8 cellular contexts compared by ENCODE assay signal in genomic region chr22:23315341-23315917, GRCh38.
DNase-seq lines count a peak whose midpoint lies in the region; ATAC-seq and TF ChIP-seq lines count a peak whose summit lies in the region.

No MANE protein-coding gene starts in this region.

- no peak overlapping the region for H3K27ac ChIP-seq in DND-41 (ENCODE audit: low read length)

- H3K4me3 ChIP-seq in DND-41 (ENCODE audit: low read depth in 1 of 2, low read length in 2 of 2) (no peak overlapping the region), astrocyte of the cerebellum (ENCODE audit: low read depth, low read length) (no peak overlapping the region)

- TF ChIP-seq POLR2A in GM18505 (IDR thresholded peaks at IDR 0.05; ENCODE audit: borderline replicate concordance, extremely low read depth, insufficient read depth, insufficient read length) = no peak

- no peak overlapping the region for H3K4me2 ChIP-seq in DND-41 (ENCODE audit: insufficient read depth, low read length)

- H3K79me2 ChIP-seq in DND-41 (ENCODE audit: insufficient read depth, low read length) = no peaks in the 10 kb centered on the region

- H3K9me3 ChIP-seq in DND-41 (ENCODE audit: insufficient read depth, low read length, severe bottlenecking) = no peaks in the 10 kb centered on the region

- H3K27me3 ChIP-seq in DND-41 (ENCODE audit: insufficient read depth, low read length, poor library complexity) = no peaks in the 10 kb centered on the region

- H3K36me3 ChIP-seq in DND-41 (ENCODE audit: insufficient read depth, low read length) = peaks cover 32% of the 10 kb centered on the region

- no peak overlapping the region for H2AFZ ChIP-seq in DND-41 (ENCODE audit: low read depth, low read length)

- in situ Hi-C loops in astrocyte of the cerebellum (cut with HindIII; ENCODE audit: low sequenced_read_pairs) = no loop called here

- H3K4me1 ChIP-seq in DND-41 (ENCODE audit: insufficient read depth, low read length) = no peaks in the 10 kb centered on the region

- no peaks in the 10 kb centered on the region for H4K20me1 ChIP-seq in DND-41 (ENCODE audit: insufficient read depth, low read length)

- no peak overlapping the region for H3K9ac ChIP-seq in DND-41 (ENCODE audit: low read depth, low read length)

- DNase-seq in DND-41 (peak; percentile 68), SW480 (ENCODE audit: low spot score) (peak; percentile 23), astrocyte of the cerebellum (ENCODE audit: low read depth) (peak; percentile 20), iPS-NIHi11 (ENCODE audit: low spot score) (peak; percentile 76)
- DNase-seq in stimulated activated CD4-positive, alpha-beta T cell treated with anti-CD3 and anti-CD28 coated beads, Interleukin-1b, Interleukin-23, amount 100 ng/mL, for 4 hours (ENCODE audit: low read depth in 2 of 2) = peak; percentile 40 to 50

- ATAC-seq in DND-41 (ENCODE audit: insufficient read depth, low read depth) (peak; percentile 64), HG03175 (IDR thresholded peaks at IDR 0.05; ENCODE audit: unreplicated experiment) (no peak), GM18505 (IDR thresholded peaks at IDR 0.05; ENCODE audit: unreplicated experiment) (no peak)

- TF ChIP-seq CTCF in DND-41 (IDR thresholded peaks at IDR 0.05; ENCODE audit: borderline replicate concordance, extremely low read depth, low read length, poor library complexity, severe bottlenecking) = peak; percentile 67
- peak; percentile 52 for TF ChIP-seq CTCF in LNCAP (IDR thresholded peaks at IDR 0.05)
- peak; percentile 52 for TF ChIP-seq CTCF in astrocyte of the cerebellum (IDR thresholded peaks at IDR 0.05; ENCODE audit: low read depth, low read length, missing control alignments)

Comparison
In these comparisons a context has a peak if more than half of its experiments do, and no peak if none do; other contexts are left out.
1. DNase-seq: peak in every context shown above with its lines; median percentile 76 in iPS-NIHi11; 68 in DND-41; 45 in stimulated activated CD4-positive, alpha-beta T cell treated with anti-CD3 and anti-CD28 coated beads, Interleukin-1b, Interleukin-23, amount 100 ng/mL, for 4 hours; 23 in SW480; 20 in astrocyte of the cerebellum.